ENCODE assay signal across 23 cellular contexts in the genomic region with DNA sequence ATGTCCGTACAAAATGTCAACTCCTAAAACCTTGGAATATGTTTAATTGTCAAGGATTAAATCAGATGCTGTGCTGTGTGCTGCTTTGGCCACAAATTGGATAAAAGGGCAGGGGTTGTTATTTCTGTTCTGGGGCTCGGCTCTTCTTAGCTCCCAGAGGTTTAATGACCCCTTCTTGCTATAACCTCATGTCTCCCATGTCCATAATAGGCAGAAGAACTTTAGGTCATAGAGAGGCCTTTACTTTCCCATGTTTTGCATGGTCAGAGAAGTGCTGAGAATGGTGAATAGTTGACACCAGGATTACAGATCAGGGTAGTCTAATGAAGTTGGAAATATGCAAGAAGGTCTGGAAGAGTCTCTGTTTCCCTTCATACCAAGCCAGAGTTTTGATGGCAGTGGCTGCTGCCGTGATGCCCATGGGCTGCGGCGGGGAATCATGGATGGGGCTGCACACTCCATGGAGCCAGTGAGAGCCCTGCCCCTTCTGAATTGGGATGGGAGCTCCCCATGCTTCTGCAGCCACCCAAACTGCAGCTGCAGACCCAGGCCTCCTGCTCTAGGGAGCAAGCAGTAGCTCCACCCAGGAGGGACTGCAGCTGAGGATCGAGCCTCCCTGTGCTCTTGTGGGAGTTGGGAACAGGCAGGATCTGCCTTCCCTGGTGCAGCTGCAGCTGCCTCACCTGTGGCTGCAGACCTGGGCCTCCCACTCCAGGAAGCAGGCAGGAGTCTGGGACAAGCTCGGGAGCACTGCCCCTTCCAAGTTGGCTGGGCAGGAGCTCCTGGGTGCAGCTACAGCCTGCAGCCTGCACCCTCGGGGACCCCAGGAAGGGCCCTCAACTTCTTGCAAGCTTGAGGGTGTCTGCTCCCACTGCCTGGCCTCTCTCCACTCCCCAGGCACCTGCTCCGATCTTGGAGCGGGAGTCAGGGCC. TPM values are rescaled to one million over a fixed set of nuclear protein-coding genes. Genes with fewer than 3 reads are reported as not detected.
"Had no signal": no experiment of that assay in that cellular context is flagged by ENCODE, and none has a peak within 500 bp of the region (broad histone marks: within the 10 kb centered on the region; RNA-seq: fewer than 3 reads in every experiment).

No MANE protein-coding gene starts in this region.

- ATAC-seq: activated T-helper 17 cell treated with anti-CD3 and anti-CD28 coated beads, Interleukin-2, amount 50 U/mL, for 72 hours; effector memory CD8-positive, alpha-beta T cell; esophagus mucosa; left colon; natural killer cell; pancreas; psoas muscle; WTC11 had no signal

- H3K4me1 ChIP-seq: pancreas, psoas muscle, right lobe of liver, testis had no signal

- H3K36me3 ChIP-seq: adrenal gland, pancreas, right lobe of liver had no signal

- DNase-seq: activated CD8-positive, alpha-beta memory T cell treated with anti-CD3 and anti-CD28 coated beads for 24 hours; activated CD8-positive, alpha-beta memory T cell treated with anti-CD3 and anti-CD28 coated beads, Interleukin-2, amount 50 U/mL, for 4 hours; activated T-cell treated with anti-CD3 and anti-CD28 coated beads, Interleukin-2, amount 50 U/mL, for 24 hours; adrenal gland; effector memory CD8-positive, alpha-beta T cell; foreskin melanocyte; glutamatergic neuron; left colon; midbrain; natural killer cell; psoas muscle; right lobe of liver; stimulated activated CD4-positive, alpha-beta T cell treated with anti-CD3 and anti-CD28 coated beads, Interleukin-2, amount 100 ng/mL, for 48 hours; T1000; testis had no signal

- H3K27me3 ChIP-seq: adrenal gland, pancreas, right lobe of liver, testis had no signal

- H3K27ac ChIP-seq: pancreas, psoas muscle, right lobe of liver, testis had no signal

- H3K4me3 ChIP-seq: adrenal gland, pancreas, psoas muscle, right lobe of liver, smooth muscle cell, testis had no signal

- H3K9me3 ChIP-seq: adrenal gland, pancreas, psoas muscle, right lobe of liver, testis had no signal

RNA-seq across cellular contexts. Expression of a gene that starts 23.1 kb away (rescaled TPM):
- total RNA-seq: activated T-helper 17 cell treated with anti-CD3 and anti-CD28 coated beads, Interleukin-2, amount 50 U/mL, for 72 hours; astrocyte; dermis microvascular lymphatic vessel endothelial cell; endothelial cell of umbilical vein had no signal
- polyA plus RNA-seq: endothelial cell of umbilical vein, smooth muscle cell had no signal
